8 cellular contexts compared by ENCODE assay signal in genomic region chr9:130128251-130128650, GRCh38. TPM values are rescaled to one million over a fixed set of nuclear protein-coding genes. Genes with fewer than 3 reads are reported as not detected.
DNase-seq lines count a peak whose midpoint lies in the region; ATAC-seq and TF ChIP-seq lines count a peak whose summit lies in the region.

No MANE protein-coding gene starts in this region.

- H2AFZ ChIP-seq in fibroblast of lung (ENCODE audit: low read length), result no peak overlapping the region

- DNase-seq in GM19238 (ENCODE audit: insufficient read length, low spot score), result peak; percentile 35
- peak; percentile 87 for DNase-seq in activated CD4-positive, alpha-beta memory T cell treated with anti-CD3 and anti-CD28 coated beads for 36 hours
- DNase-seq in fibroblast of lung (ENCODE audit: low read depth in 2 of 2), result no peak
- peak; percentile 21 to 64 for DNase-seq in stimulated activated CD4-positive, alpha-beta T cell treated with anti-CD3 and anti-CD28 coated beads, Interleukin-15, amount 100 ng/mL, for 1 hour (ENCODE audit: low read depth in 1 of 2, low spot score in 1 of 2)
- DNase-seq in WERI-Rb-1, result no peak
- DNase-seq in NCI-H748 (lab: John Stamatoyannopoulos, UW; ENCODE audit: unreplicated experiment), result no peak

- intact Hi-C loops in activated CD4-positive, alpha-beta memory T cell treated with anti-CD3 and anti-CD28 coated beads for 36 hours (cut with micrococcal nuclease), result loop anchor here (2.0 to 5.0 kb wide), 3 partner anchors 39 to 111 kb away; no protein-coding TSS in a partner anchor

- WGBS in HUES64, result 95% methylated on average over 6 of the region's 6 CpGs

- H3K4me1 ChIP-seq in HUES64 (ENCODE audit: insufficient read depth, low read length) (no peaks in the 10 kb centered on the region), fibroblast of lung (ENCODE audit: control insufficient read depth, extremely low read depth, insufficient read depth, low read length) (peaks cover 20% of the 10 kb centered on the region)

- ATAC-seq in GM18868 (IDR thresholded peaks at IDR 0.05; ENCODE audit: unreplicated experiment), result no peak

- peak overlapping the region; percentile 98 for H3K27ac Mint-ChIP-seq in activated CD4-positive, alpha-beta memory T cell treated with anti-CD3 and anti-CD28 coated beads for 36 hours

- H3K27ac ChIP-seq in HUES64 (ENCODE audit: low read depth, low read length), result no peak overlapping the region
- H3K27ac ChIP-seq in fibroblast of lung (ENCODE audit: insufficient read depth, low read length), result peak overlapping the region; percentile 87
- no peak overlapping the region for H3K27ac ChIP-seq in WERI-Rb-1

- H3K4me3 Mint-ChIP-seq in activated CD4-positive, alpha-beta memory T cell treated with anti-CD3 and anti-CD28 coated beads for 36 hours, result peak overlapping the region; percentile 71

- H3K9ac ChIP-seq in HUES64 (ENCODE audit: low read depth, low read length) (peak overlapping the region; percentile 13; the same call in 1 of the 2 replicates), fibroblast of lung (ENCODE audit: insufficient read depth, low read length) (no peak overlapping the region)

- no peaks in the 10 kb centered on the region for H3K27me3 Mint-ChIP-seq in activated CD4-positive, alpha-beta memory T cell treated with anti-CD3 and anti-CD28 coated beads for 36 hours

- H3K36me3 ChIP-seq in HUES64 (ENCODE audit: insufficient read depth, low read length) (peaks cover 42% of the 10 kb centered on the region), fibroblast of lung (ENCODE audit: control insufficient read depth, insufficient read depth, low read length) (peaks cover 8% of the 10 kb centered on the region), WERI-Rb-1 (peaks cover 49% of the 10 kb centered on the region)

- H3K79me2 ChIP-seq in fibroblast of lung (ENCODE audit: control insufficient read depth, insufficient read depth, low read length), result no peaks in the 10 kb centered on the region

- H3K27me3 ChIP-seq in HUES64 (ENCODE audit: insufficient read depth, low read length) (no peaks in the 10 kb centered on the region), fibroblast of lung (ENCODE audit: control insufficient read depth, insufficient read depth, low read length) (no peaks in the 10 kb centered on the region), WERI-Rb-1 (ENCODE audit: insufficient read depth, low read depth, severe bottlenecking) (no peaks in the 10 kb centered on the region)

- TF ChIP-seq CTCF in fibroblast of lung (conservative IDR thresholded peaks at IDR 0.05 in 1 of 2, IDR thresholded peaks at IDR 0.05 in 1 of 2; ENCODE audit: low read depth in 1 of 2, low read length in 2 of 2), result no peak
- TF ChIP-seq CTCF in WERI-Rb-1 (IDR thresholded peaks at IDR 0.05; ENCODE audit: low read depth, low read length), result no peak

- H3K4me3 ChIP-seq in HUES64 (ENCODE audit: low read length) (no peak overlapping the region), fibroblast of lung (replicated peaks in 1 of 4; ENCODE audit: control extremely low read depth in 1 of 4, insufficient read depth in 1 of 4, low read depth in 3 of 4, low read length in 4 of 4) (no peak overlapping the region), WERI-Rb-1 (ENCODE audit: low read depth, low read length) (no peak overlapping the region)

- H3K9me3 ChIP-seq in HUES64 (ENCODE audit: insufficient read depth, low read depth, low read length) (no peaks in the 10 kb centered on the region), fibroblast of lung (ENCODE audit: control insufficient read depth, insufficient read depth, low read depth, low read length) (no peaks in the 10 kb centered on the region), WERI-Rb-1 (ENCODE audit: severe bottlenecking) (no peaks in the 10 kb centered on the region)

- H3K9me3 Mint-ChIP-seq in activated CD4-positive, alpha-beta memory T cell treated with anti-CD3 and anti-CD28 coated beads for 36 hours, result no peaks in the 10 kb centered on the region

- no peaks in the 10 kb centered on the region for H4K20me1 ChIP-seq in fibroblast of lung (ENCODE audit: control insufficient read depth, extremely low read depth, insufficient read depth, low read length)

- H3K4me1 Mint-ChIP-seq in activated CD4-positive, alpha-beta memory T cell treated with anti-CD3 and anti-CD28 coated beads for 36 hours (ENCODE audit: low read depth), result peaks cover 49% of the 10 kb centered on the region

- POLR2A ChIA-PET in activated CD4-positive, alpha-beta memory T cell treated with anti-CD3 and anti-CD28 coated beads for 36 hours (lab: Charles Lee), result interaction anchor here (0.7 to 2.4 kb wide), 8 partner anchors 10 to 242 kb away, joined by 3 to 8 read pairs (median 4); partner anchors contain the start of genes FNBP1 and GPR107

- H3K36me3 Mint-ChIP-seq in activated CD4-positive, alpha-beta memory T cell treated with anti-CD3 and anti-CD28 coated beads for 36 hours, result peaks cover 31% of the 10 kb centered on the region

- no peak overlapping the region for H3K4me2 ChIP-seq in fibroblast of lung (ENCODE audit: extremely low read depth, insufficient read depth, low read length)

- CTCF ChIA-PET in activated CD4-positive, alpha-beta memory T cell treated with anti-CD3 and anti-CD28 coated beads for 36 hours (lab: Charles Lee), result interaction anchor here (0.6 to 5.1 kb wide), 13 partner anchors 10 to 344 kb away, joined by 3 to 49 read pairs (median 4); no protein-coding TSS in a partner anchor

RNA-seq across cellular contexts. Expression of gene NCS1, which starts 44.0 kb away (rescaled TPM):
- 20.3 TPM for polyA plus RNA-seq in HUES64 (2013, experiment 1 of 2)
- polyA plus RNA-seq in HUES64 (2013, experiment 2 of 2), result 24.7 TPM
- total RNA-seq in activated CD4-positive, alpha-beta memory T cell treated with anti-CD3 and anti-CD28 coated beads for 36 hours, result 10 to 100 TPM; 26.8 to 29.1 TPM
- 37.5 and 52.0 TPM in 2 replicates for total RNA-seq in fibroblast of lung
- 44.9 and 89.4 TPM in 2 replicates for polyA plus RNA-seq in fibroblast of lung
- polyA plus RNA-seq in fibroblast of lung (2012), result 37.5 and 69.5 TPM in 2 replicates
- 57.6 and 107 TPM in 2 replicates for polyA minus RNA-seq in fibroblast of lung (ENCODE audit: low replicate concordance)

Comparison
In these comparisons a context has a peak if more than half of its experiments do, and no peak if none do; other contexts are left out.
1. DNase-seq: peak in GM19238 (single experiment), activated CD4-positive, alpha-beta memory T cell treated with anti-CD3 and anti-CD28 coated beads for 36 hours (single experiment) and stimulated activated CD4-positive, alpha-beta T cell treated with anti-CD3 and anti-CD28 coated beads, Interleukin-15, amount 100 ng/mL, for 1 hour (2 of 2); none in fibroblast of lung (0 of 2), WERI-Rb-1 (single experiment) and NCI-H748 (single experiment).